In the genomic region with DNA sequence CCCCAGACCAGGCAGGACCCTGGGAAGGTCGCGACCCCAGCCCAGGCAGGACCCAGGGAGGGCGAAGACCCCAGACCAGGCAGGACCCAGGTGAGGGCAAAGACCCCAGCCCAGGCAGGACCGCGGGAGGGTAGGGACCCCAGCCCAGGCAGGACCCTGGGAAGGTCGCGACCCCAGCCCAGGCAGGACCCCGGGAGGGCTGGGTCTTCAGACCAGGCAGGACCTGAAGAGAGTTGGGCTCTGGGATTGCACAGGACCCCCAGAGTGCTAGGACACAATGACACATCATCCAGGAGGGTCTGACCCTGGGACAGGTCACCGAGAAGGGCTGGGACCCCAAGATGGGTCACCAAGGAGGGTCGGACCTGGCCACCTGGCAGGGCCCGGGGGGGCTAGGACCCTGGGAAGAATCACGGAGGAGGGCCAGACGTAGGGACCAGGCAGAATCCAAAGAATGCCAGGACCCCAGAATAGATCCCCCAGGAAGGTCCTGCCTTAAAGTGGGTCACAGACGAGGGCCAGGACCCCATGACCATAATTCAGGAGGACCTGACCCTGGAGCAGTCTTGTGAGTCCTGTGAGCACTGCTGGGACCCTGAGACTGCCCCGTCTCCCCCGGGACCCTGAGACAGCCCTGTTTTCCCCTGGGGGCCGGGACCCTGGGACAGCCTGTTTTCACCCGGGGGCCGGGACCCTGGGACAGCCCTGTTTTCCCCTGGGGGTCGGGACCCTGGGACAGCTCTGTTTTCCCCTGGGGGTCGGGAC, we compare ENCODE assay signal across 12 cellular contexts. TPM values are rescaled to one million over a fixed set of nuclear protein-coding genes. Genes with fewer than 3 reads are reported as not detected.
DNase-seq lines count a peak whose midpoint lies in the region; ATAC-seq and TF ChIP-seq lines count a peak whose summit lies in the region.
"Had no signal": no experiment of that assay in that cellular context is flagged by ENCODE, and none has a peak within 500 bp of the region (broad histone marks: within the 10 kb centered on the region; RNA-seq: fewer than 3 reads in every experiment).

No MANE protein-coding gene starts in this region.

- H3K27me3 Mint-ChIP-seq in activated CD4-positive, alpha-beta T cell treated with anti-CD3 and anti-CD28 coated beads for 36 hours = no peaks in the 10 kb centered on the region
- H3K27me3 Mint-ChIP-seq: CD4-positive, CD25-positive, alpha-beta regulatory T cell had no signal

- H3K36me3 ChIP-seq in Loucy (ENCODE audit: insufficient read depth, low read length) = no peaks in the 10 kb centered on the region
- H3K36me3 ChIP-seq in endocrine pancreas (ENCODE audit: control insufficient read depth, insufficient read depth, low read length) = no peaks in the 10 kb centered on the region
- H3K36me3 ChIP-seq in neural cell (ENCODE audit: insufficient read depth, low read length) = no peaks in the 10 kb centered on the region

- H3K4me2 ChIP-seq in Loucy (ENCODE audit: low read depth, low read length, poor library complexity, severe bottlenecking) (peak overlapping the region; percentile 99), neural cell (ENCODE audit: low read length) (peak overlapping the region; percentile 81)

- peaks cover 29% of the 10 kb centered on the region for H3K4me1 ChIP-seq in Loucy (ENCODE audit: insufficient read depth, low read length, poor library complexity, severe bottlenecking)
- H3K4me1 ChIP-seq in endocrine pancreas (ENCODE audit: control insufficient read depth, insufficient read depth, low read length) = no peaks in the 10 kb centered on the region

- H4K20me1 ChIP-seq in Loucy (ENCODE audit: insufficient read depth, low read length, poor library complexity, severe bottlenecking) (peaks cover 31% of the 10 kb centered on the region), neural cell (ENCODE audit: insufficient read depth) (peaks cover 10% of the 10 kb centered on the region)

- DNase-seq in AG04449 (ENCODE audit: low read depth, low spot score) = no peak
- DNase-seq in activated effector memory CD4-positive, alpha-beta T cell treated with anti-CD3 and anti-CD28 coated beads, Interleukin-2, amount 50 U/mL, for 16 hours = no peak
- DNase-seq in NCI-H187 (lab: John Stamatoyannopoulos, UW) = no peak
- DNase-seq in GF-D8 (lab: John Stamatoyannopoulos, UW) = no peak
- DNase-seq in activated CD4-positive, alpha-beta T cell treated with anti-CD3 and anti-CD28 coated beads for 36 hours = no peak
- DNase-seq: activated CD8-positive, alpha-beta T cell treated with anti-CD3 and anti-CD28 coated beads, Interleukin-2, amount 10 ng/mL, durations not matched to agents 7 days and 5 days; CD4-positive, CD25-positive, alpha-beta regulatory T cell; NCI-H524 treated with DMSO at 0.1 percent for 48 hours; small intestine had no signal

- H3K4me3 Mint-ChIP-seq in activated CD4-positive, alpha-beta T cell treated with anti-CD3 and anti-CD28 coated beads for 36 hours = no peak overlapping the region

- intact Hi-C loops in activated CD4-positive, alpha-beta T cell treated with anti-CD3 and anti-CD28 coated beads for 36 hours (cut with DNase I, micrococcal nuclease) = loop anchor here in 1 of 2 experiments (10.0 kb wide), 1 partner anchor 878 kb away; no protein-coding TSS in a partner anchor

- no peak for TF ChIP-seq CTCF in AG04449 (IDR thresholded peaks at IDR 0.05; ENCODE audit: insufficient read depth, low read length, missing control alignments)
- no peak for TF ChIP-seq CTCF in Loucy (conservative IDR thresholded peaks at IDR 0.05; ENCODE audit: low read length)
- no peak for TF ChIP-seq CTCF in neural cell (IDR thresholded peaks at IDR 0.05; ENCODE audit: poor library complexity, severe bottlenecking)

- ATAC-seq in activated CD4-positive, alpha-beta T cell treated with anti-CD3 and anti-CD28 coated beads for 36 hours = no peak
- ATAC-seq: activated CD8-positive, alpha-beta T cell treated with anti-CD3 and anti-CD28 coated beads, Interleukin-2, amount 10 ng/mL, durations not matched to agents 7 days and 5 days had no signal

- H3K9me3 ChIP-seq in Loucy (ENCODE audit: insufficient read depth, low read depth, low read length) (no peaks in the 10 kb centered on the region), endocrine pancreas (ENCODE audit: control insufficient read depth, low read length) (no peaks in the 10 kb centered on the region), neural cell (ENCODE audit: low read length) (no peaks in the 10 kb centered on the region)

- H3F3A ChIP-seq in Loucy (ENCODE audit: low read depth) (no peaks in the 10 kb centered on the region), neural cell (ENCODE audit: insufficient read depth, low read length, poor library complexity, severe bottlenecking) (peaks cover 6% of the 10 kb centered on the region)

- H3K4me1 Mint-ChIP-seq in activated CD4-positive, alpha-beta T cell treated with anti-CD3 and anti-CD28 coated beads for 36 hours = peaks cover 15% of the 10 kb centered on the region

- H3K27ac Mint-ChIP-seq in activated CD4-positive, alpha-beta T cell treated with anti-CD3 and anti-CD28 coated beads for 36 hours = no peak overlapping the region
- H3K27ac Mint-ChIP-seq: activated CD8-positive, alpha-beta T cell treated with anti-CD3 and anti-CD28 coated beads, Interleukin-2, amount 10 ng/mL, durations not matched to agents 7 days and 5 days; CD4-positive, CD25-positive, alpha-beta regulatory T cell had no signal

- no peaks in the 10 kb centered on the region for H3K9me2 ChIP-seq in Loucy (replicated peaks; ENCODE audit: low read depth, low read length)
- H3K9me2 ChIP-seq in neural cell (ENCODE audit: insufficient read depth, low read length) = no peaks in the 10 kb centered on the region

- no peak for TF ChIP-seq RAD21 in neural cell (conservative IDR thresholded peaks at IDR 0.05)

- H2AFZ ChIP-seq in Loucy (ENCODE audit: low read length) (no peak overlapping the region), neural cell (ENCODE audit: low read depth, low read length) (no peak overlapping the region)

- H3K79me2 ChIP-seq in Loucy (ENCODE audit: insufficient read depth, low read length) (peaks cover 57% of the 10 kb centered on the region), neural cell (replicated peaks; ENCODE audit: insufficient read depth, low read length) (peaks cover 54% of the 10 kb centered on the region)

- no peaks in the 10 kb centered on the region for H3K36me3 Mint-ChIP-seq in activated CD4-positive, alpha-beta T cell treated with anti-CD3 and anti-CD28 coated beads for 36 hours (ENCODE audit: low read depth)

- peak overlapping the region; percentile 76 for H3K4me3 ChIP-seq in AG04449 (ENCODE audit: low read depth, low read length)
- H3K4me3 ChIP-seq in Loucy (ENCODE audit: low read length, poor library complexity, severe bottlenecking) = peak overlapping the region; percentile 98
- H3K4me3 ChIP-seq in endocrine pancreas (ENCODE audit: control insufficient read depth, insufficient read depth, low read length) = no peak overlapping the region
- H3K4me3 ChIP-seq in neural cell (ENCODE audit: low read length) = peak overlapping the region; percentile 80

- TF ChIP-seq EP300 in neural cell (conservative IDR thresholded peaks at IDR 0.05; ENCODE audit: poor library complexity, severe bottlenecking) = no peak

- POLR2A ChIA-PET in AG04449 (lab: Yijun Ruan, JAX) = no interaction called here
- POLR2A ChIA-PET in activated CD4-positive, alpha-beta T cell treated with anti-CD3 and anti-CD28 coated beads for 36 hours (lab: Charles Lee) = no interaction called here

- H3K9me3 Mint-ChIP-seq in activated CD4-positive, alpha-beta T cell treated with anti-CD3 and anti-CD28 coated beads for 36 hours (ENCODE audit: low read depth) = no peaks in the 10 kb centered on the region
- H3K9me3 Mint-ChIP-seq: CD4-positive, CD25-positive, alpha-beta regulatory T cell had no signal

- H3K9ac ChIP-seq in Loucy (ENCODE audit: low read depth, low read length, poor library complexity, severe bottlenecking) (peak overlapping the region; percentile 99), endocrine pancreas (ENCODE audit: control insufficient read depth, insufficient read depth, low read length) (peak overlapping the region; percentile 76), neural cell (ENCODE audit: low read length) (peak overlapping the region; percentile 99)

- CTCF ChIA-PET in AG04449 (lab: Yijun Ruan, JAX) = no interaction called here
- CTCF ChIA-PET in activated CD4-positive, alpha-beta T cell treated with anti-CD3 and anti-CD28 coated beads for 36 hours (lab: Charles Lee) = no interaction called here

- no peak overlapping the region for H3K27ac ChIP-seq in neural cell (ENCODE audit: low read length)

- peaks cover 5% of the 10 kb centered on the region for H3K27me3 ChIP-seq in Loucy (ENCODE audit: insufficient read depth, low read length, poor library complexity, severe bottlenecking)
- no peaks in the 10 kb centered on the region for H3K27me3 ChIP-seq in endocrine pancreas (ENCODE audit: control insufficient read depth, insufficient read depth, low read length)
- H3K27me3 ChIP-seq in neural cell (ENCODE audit: insufficient read depth, low read depth, low read length) = no peaks in the 10 kb centered on the region

TF ChIP-seq in neural cell, 6 proteins besides CTCF, POLR2A, EP300 and RAD21 (continues in another document):
- TF ChIP-seq MXI1 (conservative IDR thresholded peaks at IDR 0.05; ENCODE audit: poor library complexity, severe bottlenecking) = no peak
- TF ChIP-seq SMC3 (conservative IDR thresholded peaks at IDR 0.05; ENCODE audit: poor library complexity) = no peak

RNA-seq across cellular contexts. Expression of gene PCGF3, which starts 1.4 kb away (rescaled TPM):
- polyA plus RNA-seq in neural cell = 117 and 131 TPM in 2 replicates
- 130 and 145 TPM in 2 replicates for polyA minus RNA-seq in neural cell
- 10 to 100 TPM; 20.6 to 22.5 TPM for total RNA-seq in activated CD4-positive, alpha-beta T cell treated with anti-CD3 and anti-CD28 coated beads for 36 hours

RNA-seq across cellular contexts. Expression of gene SLC49A3, which starts 18.1 kb away (rescaled TPM):
- not detected in 2 replicates for polyA plus RNA-seq in neural cell
- not detected in 2 replicates for polyA minus RNA-seq in neural cell
- under 1 TPM; 0.09 to 0.39 TPM for total RNA-seq in activated CD4-positive, alpha-beta T cell treated with anti-CD3 and anti-CD28 coated beads for 36 hours

RNA-seq across cellular contexts. Expression of gene MYL5, which starts 32.7 kb away (rescaled TPM):
- 15.1 and 18.3 TPM in 2 replicates for polyA plus RNA-seq in neural cell
- polyA minus RNA-seq in neural cell = 9.5 and 11.4 TPM in 2 replicates
- total RNA-seq in activated CD4-positive, alpha-beta T cell treated with anti-CD3 and anti-CD28 coated beads for 36 hours = 10 to 100 TPM; 13.7 to 16.4 TPM

RNA-seq across cellular contexts. Expression of gene ATP5ME, which starts 32.9 kb away (rescaled TPM):
- 156 and 276 TPM in 2 replicates for polyA plus RNA-seq in neural cell
- 34.8 and 38.3 TPM in 2 replicates for polyA minus RNA-seq in neural cell
- 100 to 1,000 TPM; 147 to 210 TPM for total RNA-seq in activated CD4-positive, alpha-beta T cell treated with anti-CD3 and anti-CD28 coated beads for 36 hours
